In genomic region chr1:56175211-56175610, GRCh38 we compare ENCODE assay signal across 19 cellular contexts.
"Had no signal": no experiment of that assay in that cellular context is flagged by ENCODE, and none has a peak within 500 bp of the region (broad histone marks: within the 10 kb centered on the region; RNA-seq: fewer than 3 reads in every experiment).

No MANE protein-coding gene starts in this region.

- H3K36me3 ChIP-seq: SJSA1 had no signal

- DNase-seq: Karpas-422, KG1, MM.1S, NCI-H1092 treated with DMSO at 0.1 percent for 48 hours, NCI-H1436, NCI-H1694, NCI-H187 treated with DMSO at 0.1 percent for 48 hours, NCI-H2029 treated with DMSO at 0.1 percent for 48 hours, NCI-H226, NCI-H446, NCI-H510A, NCI-H524 treated with DMSO at 0.1 percent for 48 hours, NCI-H69, NCI-H774, Right ventricle myocardium superior, RPMI8226, SIG-M5 had no signal

- H3K4me1 ChIP-seq: SJSA1 had no signal

- H3K4me3 ChIP-seq: SJSA1, SK-N-MC had no signal

- H3K9me3 ChIP-seq: SJSA1 had no signal

- H3K27me3 ChIP-seq: SJSA1 had no signal

- H3K27ac ChIP-seq: SJSA1, SK-N-MC had no signal
